Comparison of ENCODE assay signal across 8 cellular contexts in the genomic region with DNA sequence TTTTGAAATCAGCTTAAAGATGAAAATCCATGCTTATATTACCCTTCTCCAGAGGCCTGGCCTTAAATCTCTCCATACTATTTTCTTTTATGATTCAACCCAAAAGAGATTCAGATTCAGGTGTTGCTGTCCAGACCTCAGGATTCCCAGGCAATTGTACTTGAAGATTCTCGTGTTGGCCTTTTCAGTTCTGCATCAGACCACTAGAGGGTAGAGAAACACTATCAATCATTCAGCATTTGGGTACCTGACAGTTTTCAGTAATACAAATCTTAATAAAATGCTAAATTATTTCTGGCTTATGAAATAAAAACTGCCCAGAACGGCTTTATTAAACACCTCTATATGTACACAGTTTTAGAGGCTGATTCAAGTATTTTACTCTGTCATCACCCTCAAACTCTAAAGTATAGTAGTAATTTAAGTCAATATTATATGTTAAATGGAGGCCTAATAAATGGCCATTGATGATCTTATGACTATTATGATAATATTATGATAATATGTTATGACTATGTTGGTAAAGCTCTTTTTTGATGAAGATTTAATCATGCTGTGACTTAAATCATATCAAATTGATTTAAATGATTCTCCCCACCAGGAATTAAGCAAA.
DNase-seq lines count a peak whose midpoint lies in the region; FAIRE-seq and TF ChIP-seq lines count a peak whose summit lies in the region.

No MANE protein-coding gene starts in this region.

- H4K20me1 ChIP-seq in SU-DHL-6 (ENCODE audit: low read depth, low read length) (no peaks in the 10 kb centered on the region), neural cell (ENCODE audit: insufficient read depth) (no peaks in the 10 kb centered on the region)

- CTCF ChIA-PET in HEK293T (lab: Yijun Ruan, JAX), result interaction anchor here (0.7 to 1.0 kb wide), 2 partner anchors 12 to 300 kb away, joined by 4 read pairs; no protein-coding TSS in a partner anchor
- CTCF ChIA-PET in activated CD4-positive, alpha-beta memory T cell treated with anti-CD3 and anti-CD28 coated beads for 36 hours (lab: Charles Lee), result interaction anchor here (0.6 to 4.5 kb wide), 20 partner anchors 9 to 473 kb away, joined by 3 to 45 read pairs (median 4); partner anchors contain the start of genes DUSP6 and GALNT4

- no peak overlapping the region for H3K27ac Mint-ChIP-seq in activated CD4-positive, alpha-beta memory T cell treated with anti-CD3 and anti-CD28 coated beads for 36 hours

- H3K27ac ChIP-seq in SU-DHL-6 (ENCODE audit: low read depth, low read length) (no peak overlapping the region), neural cell (ENCODE audit: low read length) (no peak overlapping the region)

- POLR2A ChIA-PET in HEK293T (lab: Yijun Ruan, JAX), result no interaction called here
- POLR2A ChIA-PET in activated CD4-positive, alpha-beta memory T cell treated with anti-CD3 and anti-CD28 coated beads for 36 hours (lab: Charles Lee), result no interaction called here

- intact Hi-C loops in activated CD4-positive, alpha-beta memory T cell treated with anti-CD3 and anti-CD28 coated beads for 36 hours (cut with micrococcal nuclease), result loop anchor here (1.0 kb wide), 4 partner anchors 32 to 478 kb away; no protein-coding TSS in a partner anchor

- no peak overlapping the region for H3K4me2 ChIP-seq in SU-DHL-6 (ENCODE audit: low read depth, low read length, poor library complexity, severe bottlenecking)
- H3K4me2 ChIP-seq in neural cell (ENCODE audit: low read length), result no peak overlapping the region

- H3K9me2 ChIP-seq in SU-DHL-6 (replicated peaks; ENCODE audit: insufficient read depth, low read length) (no peaks in the 10 kb centered on the region), neural cell (ENCODE audit: insufficient read depth, low read length) (no peaks in the 10 kb centered on the region)

- H3K36me3 ChIP-seq in SU-DHL-6 (ENCODE audit: low read length) (no peaks in the 10 kb centered on the region), neural cell (ENCODE audit: insufficient read depth, low read length) (no peaks in the 10 kb centered on the region)

- TF ChIP-seq RAD21 in neural cell (conservative IDR thresholded peaks at IDR 0.05), result peak; percentile 95

- no peaks in the 10 kb centered on the region for H3K9me3 ChIP-seq in SU-DHL-6 (ENCODE audit: insufficient read depth, low read length)
- H3K9me3 ChIP-seq in neural cell (ENCODE audit: low read length), result no peaks in the 10 kb centered on the region

- H3K27me3 ChIP-seq in SU-DHL-6 (ENCODE audit: low read length), result no peaks in the 10 kb centered on the region
- no peaks in the 10 kb centered on the region for H3K27me3 ChIP-seq in neural cell (ENCODE audit: insufficient read depth, low read depth, low read length)

- peaks cover 13% of the 10 kb centered on the region for H3K4me1 Mint-ChIP-seq in activated CD4-positive, alpha-beta memory T cell treated with anti-CD3 and anti-CD28 coated beads for 36 hours (ENCODE audit: low read depth)

- peak; percentile 55 for FAIRE-seq in A204.1 (lab: Jason Lieb, UNC)

- H3K36me3 Mint-ChIP-seq in activated CD4-positive, alpha-beta memory T cell treated with anti-CD3 and anti-CD28 coated beads for 36 hours, result peaks cover 15% of the 10 kb centered on the region

- H3K4me3 ChIP-seq in SU-DHL-6 (ENCODE audit: insufficient read depth, low read length, poor library complexity, severe bottlenecking), result no peak overlapping the region
- H3K4me3 ChIP-seq in fibroblast of mammary gland (ENCODE audit: control insufficient read depth, low read depth, low read length), result no peak overlapping the region
- no peak overlapping the region for H3K4me3 ChIP-seq in neural cell (ENCODE audit: low read length)

- no peak overlapping the region for H3K4me3 Mint-ChIP-seq in activated CD4-positive, alpha-beta memory T cell treated with anti-CD3 and anti-CD28 coated beads for 36 hours

- H3F3A ChIP-seq in SU-DHL-6 (ENCODE audit: insufficient read depth) (no peaks in the 10 kb centered on the region), neural cell (ENCODE audit: insufficient read depth, low read length, poor library complexity, severe bottlenecking) (no peaks in the 10 kb centered on the region)

- in situ Hi-C loops in G401 (cut with HindIII; ENCODE audit: low sequenced_read_pairs), result no loop called here

- no peak overlapping the region for H2AFZ ChIP-seq in SU-DHL-6 (ENCODE audit: low read depth, low read length, severe bottlenecking)
- H2AFZ ChIP-seq in neural cell (ENCODE audit: low read depth, low read length), result no peak overlapping the region

- DNase-seq in G401 (ENCODE audit: low spot score) (peak; percentile 53), HEK293T (ENCODE audit: extremely low spot score) (peak; percentile 43), NCI-H1105 (lab: John Stamatoyannopoulos, UW) (peak; percentile 48), fibroblast of mammary gland (ENCODE audit: low read depth) (peak; percentile 81)
- no peak for DNase-seq in activated CD4-positive, alpha-beta memory T cell treated with anti-CD3 and anti-CD28 coated beads for 36 hours

- H3K79me2 ChIP-seq in SU-DHL-6 (ENCODE audit: insufficient read depth, low read length), result no peaks in the 10 kb centered on the region
- no peaks in the 10 kb centered on the region for H3K79me2 ChIP-seq in neural cell (replicated peaks; ENCODE audit: insufficient read depth, low read length)

- TF ChIP-seq EP300 in neural cell (conservative IDR thresholded peaks at IDR 0.05; ENCODE audit: poor library complexity, severe bottlenecking), result no peak

- no peak overlapping the region for H3K9ac ChIP-seq in SU-DHL-6 (ENCODE audit: low read length)
- no peak overlapping the region for H3K9ac ChIP-seq in neural cell (ENCODE audit: low read length)

- H3K27me3 Mint-ChIP-seq in activated CD4-positive, alpha-beta memory T cell treated with anti-CD3 and anti-CD28 coated beads for 36 hours, result no peaks in the 10 kb centered on the region

- TF ChIP-seq CTCF in SU-DHL-6 (IDR thresholded peaks at IDR 0.05; ENCODE audit: insufficient read depth, low read length, poor library complexity, severe bottlenecking) (peak; percentile 34), fibroblast of mammary gland (conservative IDR thresholded peaks at IDR 0.05; ENCODE audit: control insufficient read depth, insufficient read depth, low read depth, low read length) (peak; percentile 96), neural cell (IDR thresholded peaks at IDR 0.05; ENCODE audit: poor library complexity, severe bottlenecking) (peak; percentile 93)

- peaks cover 18% of the 10 kb centered on the region for H3K9me3 Mint-ChIP-seq in activated CD4-positive, alpha-beta memory T cell treated with anti-CD3 and anti-CD28 coated beads for 36 hours

TF ChIP-seq in HEK293T, 16 proteins besides CTCF, POLR2A, EP300 and RAD21:
- peak; percentile 89 for TF ChIP-seq PKNOX1 (IDR thresholded peaks at IDR 0.05)
- TF ChIP-seq L3MBTL2 (conservative IDR thresholded peaks at IDR 0.05), result no peak

TF ChIP-seq in neural cell, 6 proteins besides CTCF, POLR2A, EP300 and RAD21:
- TF ChIP-seq MXI1 (conservative IDR thresholded peaks at IDR 0.05; ENCODE audit: poor library complexity, severe bottlenecking) (no peak), SMC3 (conservative IDR thresholded peaks at IDR 0.05; ENCODE audit: poor library complexity) (peak; percentile 97), TAF1 (IDR thresholded peaks at IDR 0.05; ENCODE audit: low read depth) (no peak)

Comparison
In these comparisons a context has a peak if more than half of its experiments do, and no peak if none do; other contexts are left out.
1. CTCF ChIP-seq: peak in every context shown above with its lines; median percentile 96 in fibroblast of mammary gland; 93 in neural cell; 34 in SU-DHL-6.